24 cellular contexts compared by ENCODE assay signal in the genomic region with DNA sequence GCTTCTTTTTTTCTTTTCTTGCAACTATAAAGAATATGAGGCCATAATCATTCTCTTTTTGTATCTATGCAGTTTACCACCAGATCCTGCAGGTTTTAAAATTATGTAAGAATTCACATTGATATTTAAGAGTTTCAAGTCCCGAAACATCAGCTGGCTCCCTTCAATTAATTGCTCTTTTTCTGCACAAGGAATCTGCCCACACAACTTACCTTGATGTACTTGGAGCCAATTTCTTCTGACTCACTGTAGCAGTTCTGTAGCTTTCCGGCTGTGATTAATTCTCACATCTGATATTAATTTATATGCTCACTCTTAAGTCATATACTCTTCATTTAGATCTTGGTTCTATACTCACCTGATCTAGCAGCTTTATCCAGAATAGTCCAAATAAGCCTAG.
"Had no signal": no experiment of that assay in that cellular context is flagged by ENCODE, and none has a peak within 500 bp of the region (broad histone marks: within the 10 kb centered on the region; RNA-seq: fewer than 3 reads in every experiment).

No MANE protein-coding gene starts in this region.

- H3K9me3 ChIP-seq: colonic mucosa, esophagus muscularis mucosa, gastroesophageal sphincter, left lung, lower lobe of right lung had no signal

- H3K4me3 ChIP-seq: colonic mucosa, esophagus muscularis mucosa, gastroesophageal sphincter, heart right ventricle, left lung, lower lobe of right lung had no signal

- DNase-seq: colonic mucosa; cortex of kidney; effector CD8-positive, alpha-beta T cell; effector memory CD8-positive, alpha-beta T cell; endodermal cell; foreskin keratinocyte; glutamatergic neuron; heart right ventricle; hippocampal formation; left cardiac atrium; left lung; left ventricle myocardium superior; lower lobe of right lung; mesendoderm; midbrain; naive thymus-derived CD4-positive, alpha-beta T cell had no signal

- H3K4me3 Mint-ChIP-seq: dendritic cell treated with granulocyte-macrophage colony-stimulating factor and Interleukin-4, amounts not matched to agents 40 ng/mL and 50 ng/mL, for 4 days; effector memory CD8-positive, alpha-beta T cell; endodermal cell; memory B cell; naive thymus-derived CD4-positive, alpha-beta T cell had no signal

- H3K36me3 ChIP-seq: colonic mucosa, esophagus muscularis mucosa, gastroesophageal sphincter, heart right ventricle, left lung, lower lobe of right lung had no signal

- H3K4me1 Mint-ChIP-seq: memory B cell; naive thymus-derived CD4-positive, alpha-beta T cell had no signal

- H3K4me1 ChIP-seq: colonic mucosa, esophagus muscularis mucosa, foreskin keratinocyte, gastroesophageal sphincter, heart right ventricle, left lung, lower lobe of right lung had no signal

- H3K36me3 Mint-ChIP-seq: memory B cell; naive thymus-derived CD4-positive, alpha-beta T cell had no signal

- H3K27me3 ChIP-seq: colonic mucosa, esophagus muscularis mucosa, foreskin keratinocyte, gastroesophageal sphincter, heart right ventricle, left lung had no signal

- FAIRE-seq: endometrium, frontal cortex, islet of Langerhans, keratinocyte had no signal

- ATAC-seq: effector memory CD8-positive, alpha-beta T cell; foreskin keratinocyte; gastroesophageal sphincter; heart right ventricle; left cardiac atrium; left lung; left ventricle myocardium superior; lower lobe of right lung; naive thymus-derived CD4-positive, alpha-beta T cell had no signal

- H3K27me3 Mint-ChIP-seq: dendritic cell treated with granulocyte-macrophage colony-stimulating factor and Interleukin-4, amounts not matched to agents 40 ng/mL and 50 ng/mL, for 4 days; effector memory CD8-positive, alpha-beta T cell; memory B cell; naive thymus-derived CD4-positive, alpha-beta T cell had no signal

- H3K27ac ChIP-seq: colonic mucosa, esophagus muscularis mucosa, foreskin keratinocyte, gastroesophageal sphincter, heart right ventricle, left lung, lower lobe of right lung had no signal

- H3K27ac Mint-ChIP-seq: dendritic cell treated with granulocyte-macrophage colony-stimulating factor and Interleukin-4, amounts not matched to agents 40 ng/mL and 50 ng/mL, for 4 days; effector memory CD8-positive, alpha-beta T cell; endodermal cell; memory B cell; naive thymus-derived CD4-positive, alpha-beta T cell had no signal
